Comparison of ENCODE assay signal across 8 cellular contexts in genomic region chr12:56007892-56008471, GRCh38. TPM values are rescaled to one million over a fixed set of nuclear protein-coding genes. Genes with fewer than 3 reads are reported as not detected.
DNase-seq lines count a peak whose midpoint lies in the region; ATAC-seq and TF ChIP-seq lines count a peak whose summit lies in the region.

No MANE protein-coding gene starts in this region.

- peaks cover 0 to 3% (median 0%) of the 10 kb centered on the region in 5 experiments for H3K9me3 Mint-ChIP-seq in brain
- H3K9me3 Mint-ChIP-seq in stimulated activated naive B cell treated with anti-CD40 and anti-IgM and Interleukin-4, amounts not matched to agents 10 μg/mL and 1 μg/mL and 100 μg/mL, for 72 hours, result peaks cover 0 to 1% of the 10 kb centered on the region in 2 donors

- peaks cover 21% of the 10 kb centered on the region for H3K4me1 Mint-ChIP-seq in brain
- H3K4me1 Mint-ChIP-seq in stimulated activated naive B cell treated with anti-CD40 and anti-IgM and Interleukin-4, amounts not matched to agents 10 μg/mL and 1 μg/mL and 100 μg/mL, for 72 hours, result peaks cover 17 to 29% of the 10 kb centered on the region in 2 donors

- peak overlapping the region; percentile 87 to 98 (median 96) for H3K27ac Mint-ChIP-seq in brain
- peak overlapping the region; percentile 76 for H3K27ac Mint-ChIP-seq in stimulated activated naive B cell treated with anti-CD40 and anti-IgM and Interleukin-4, amounts not matched to agents 10 μg/mL and 1 μg/mL and 100 μg/mL, for 72 hours

- TF ChIP-seq EP300 in Ishikawa (IDR thresholded peaks at IDR 0.05; ENCODE audit: borderline replicate concordance), result no peak

- ATAC-seq in GM19023 (IDR thresholded peaks at IDR 0.05; ENCODE audit: unreplicated experiment), result peak; percentile 17
- peak; percentile 40 for ATAC-seq in stimulated activated naive B cell treated with anti-CD40 and anti-IgM and Interleukin-4, amounts not matched to agents 10 μg/mL and 1 μg/mL and 100 μg/mL, for 72 hours (replicated peaks)

- peaks cover 7% of the 10 kb centered on the region for H3K27me3 Mint-ChIP-seq in brain
- no peaks in the 10 kb centered on the region for H3K27me3 Mint-ChIP-seq in stimulated activated naive B cell treated with anti-CD40 and anti-IgM and Interleukin-4, amounts not matched to agents 10 μg/mL and 1 μg/mL and 100 μg/mL, for 72 hours

- H3K36me3 Mint-ChIP-seq in brain, result peaks cover 17% of the 10 kb centered on the region
- peaks cover 9 to 17% of the 10 kb centered on the region in 2 donors for H3K36me3 Mint-ChIP-seq in stimulated activated naive B cell treated with anti-CD40 and anti-IgM and Interleukin-4, amounts not matched to agents 10 μg/mL and 1 μg/mL and 100 μg/mL, for 72 hours

- H3K4me3 Mint-ChIP-seq in brain, result peak overlapping the region; percentile 89 to 95 (median 91)
- H3K4me3 Mint-ChIP-seq in stimulated activated naive B cell treated with anti-CD40 and anti-IgM and Interleukin-4, amounts not matched to agents 10 μg/mL and 1 μg/mL and 100 μg/mL, for 72 hours, result peak overlapping the region; percentile 79 to 93

- DNase-seq in AG08396 (ENCODE audit: low spot score) (peak; percentile 56), iris pigment epithelial cell (ENCODE audit: low read depth) (peak; percentile 7), cortex of kidney (lab: John Stamatoyannopoulos, UW) (no peak)
- no peak for DNase-seq in stimulated activated naive B cell treated with anti-CD40 and anti-IgM and Interleukin-4, amounts not matched to agents 10 μg/mL and 1 μg/mL and 100 μg/mL, for 72 hours
- DNase-seq in stimulated activated CD4-positive, alpha-beta T cell treated with anti-CD3 and anti-CD28 coated beads, Interleukin-2, amount 100 ng/mL, for 48 hours, result no peak

- no peak for TF ChIP-seq RAD21 in Ishikawa (IDR thresholded peaks at IDR 0.05; ENCODE audit: low read depth)

- TF ChIP-seq CTCF in brain (conservative IDR thresholded peaks at IDR 0.05), result no peak

TF ChIP-seq in Ishikawa, 13 proteins besides CTCF, POLR2A, EP300 and RAD21:
- TF ChIP-seq CEBPB (IDR thresholded peaks at IDR 0.05) (no peak), TAF1 (IDR thresholded peaks at IDR 0.05; ENCODE audit: low read depth) (peak; percentile 13; the same call in 1 of the 2 replicates), ZBTB7A (IDR thresholded peaks at IDR 0.05; ENCODE audit: low read depth) (peak; percentile 97; the same call in 1 of the 2 replicates)

RNA-seq across cellular contexts. Expression of gene SUOX, which starts 10.9 kb away (rescaled TPM):
- 18.4 TPM for polyA plus RNA-seq in brain (ENCODE audit: insufficient read depth, low read depth, low replicate concordance)

RNA-seq across cellular contexts. Expression of gene IKZF4, which starts 12.9 kb away (rescaled TPM):
- polyA plus RNA-seq in brain (ENCODE audit: insufficient read depth, low read depth, low replicate concordance), result 6.4 TPM

RNA-seq across cellular contexts. Expression of gene RPS26, which starts 33.7 kb away (rescaled TPM):
- 755 TPM for polyA plus RNA-seq in brain (ENCODE audit: insufficient read depth, low read depth, low replicate concordance)

RNA-seq across cellular contexts. Expression of gene RAB5B, which starts 34.1 kb away (rescaled TPM):
- polyA plus RNA-seq in brain (ENCODE audit: insufficient read depth, low read depth, low replicate concordance), result 156 TPM

RNA-seq across cellular contexts. Expression of gene CDK2, which starts 41.4 kb away (rescaled TPM):
- 52.2 TPM for polyA plus RNA-seq in brain (ENCODE audit: insufficient read depth, low read depth, low replicate concordance)

Comparison
In these comparisons a context has a peak if more than half of its experiments do, and no peak if none do; other contexts are left out.
1. DNase-seq: peak in AG08396 (single experiment) and iris pigment epithelial cell (single experiment); none in stimulated activated naive B cell treated with anti-CD40 and anti-IgM and Interleukin-4, amounts not matched to agents 10 μg/mL and 1 μg/mL and 100 μg/mL, for 72 hours (single experiment), stimulated activated CD4-positive, alpha-beta T cell treated with anti-CD3 and anti-CD28 coated beads, Interleukin-2, amount 100 ng/mL, for 48 hours (0 of 2) and cortex of kidney (single experiment).